In the genomic region with DNA sequence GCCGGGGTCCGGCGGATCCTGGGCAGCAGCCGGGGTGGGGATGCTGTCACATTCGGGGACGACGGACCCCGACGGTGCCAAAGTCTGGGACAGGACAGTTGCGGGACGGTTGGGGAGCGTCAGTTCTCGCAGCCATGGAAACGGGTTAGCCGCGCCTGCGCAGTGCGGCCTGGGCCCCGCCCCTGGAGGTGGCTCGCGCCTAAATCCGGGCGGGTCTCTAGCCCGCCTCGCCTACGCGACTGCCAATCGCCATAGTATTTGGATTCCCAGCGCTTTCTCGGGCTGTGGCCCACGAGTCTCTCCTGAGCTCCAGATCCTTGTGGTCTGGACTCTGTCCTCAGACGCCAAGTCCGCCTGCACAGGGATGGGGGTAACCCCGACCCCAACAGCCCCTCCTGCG, we compare ENCODE assay signal across 8 cellular contexts. TPM values are rescaled to one million over a fixed set of nuclear protein-coding genes. Genes with fewer than 3 reads are reported as not detected.
A peak's percentile ranks its signal among the peaks of the same experiment; 100 is the strongest.
DNase-seq lines count a peak whose midpoint lies in the region; ATAC-seq and TF ChIP-seq lines count a peak whose summit lies in the region.

A gene (minus strand): TSS at position 147 of the 400 bp plus-strand sequence. CDS start 153 bp downstream, outside the sequence.

- no peak for TF ChIP-seq CTCF in lower lobe of right lung (IDR thresholded peaks at IDR 0.05)

- peak; percentile 82 for DNase-seq in Karpas-422
- DNase-seq in activated CD4-positive, alpha-beta T cell treated with anti-CD3 and anti-CD28 coated beads for 48 hours: peak; percentile 87
- peak; percentile 84 for DNase-seq in lower lobe of right lung
- DNase-seq in stimulated activated CD8-positive, alpha-beta memory T cell treated with anti-CD3 and anti-CD28 coated beads, Interleukin-15, amount 100 ng/mL, for 4 hours (ENCODE audit: low read depth in 2 of 2): peak; percentile 35 to 44

- peak within 1 kb of the TSS; percentile 31 to 62 (median 48); a peak in 19 of 20 replicates for H3K4me3 ChIP-seq in BLaER1 treated with 17β-estradiol and CSF1 and Interleukin-3, amounts not matched to agents 10 nM and 100 nM
- peak within 1 kb of the TSS; percentile 36; the same call in 1 of the 2 replicates for H3K4me3 ChIP-seq in Karpas-422 (ENCODE audit: low read length)
- peak within 1 kb of the TSS; percentile 49 for H3K4me3 ChIP-seq in lower lobe of right lung

- H3K27me3 Mint-ChIP-seq in dendritic cell treated with granulocyte-macrophage colony-stimulating factor and Interleukin-4, amounts not matched to agents 40 ng/mL and 50 ng/mL, for 4 days: no peaks in the 10 kb centered on the region

- H3K9me2 ChIP-seq in Karpas-422 (replicated peaks; ENCODE audit: insufficient read depth, low read length): no peaks in the 10 kb centered on the region

- H3K9me3 ChIP-seq in BLaER1 treated with 17β-estradiol and CSF1 and Interleukin-3, amounts not matched to agents 10 nM and 100 nM (replicated peaks in 1 of 11): no peaks in the 10 kb centered on the region
- H3K9me3 ChIP-seq in Karpas-422 (ENCODE audit: low read length) (no peaks in the 10 kb centered on the region), lower lobe of right lung (no peaks in the 10 kb centered on the region)

- peaks cover 23% of the 10 kb centered on the region for H3K36me3 Mint-ChIP-seq in dendritic cell treated with granulocyte-macrophage colony-stimulating factor and Interleukin-4, amounts not matched to agents 40 ng/mL and 50 ng/mL, for 4 days (ENCODE audit: low read depth)

- no peak within 1 kb of the TSS for H2AFZ ChIP-seq in Karpas-422 (ENCODE audit: low read length)

- ATAC-seq in lower lobe of right lung (peak; percentile 41 to 55), GM19023 (IDR thresholded peaks at IDR 0.05; ENCODE audit: unreplicated experiment) (no peak), HG02759 (IDR thresholded peaks at IDR 0.05; ENCODE audit: unreplicated experiment) (no peak)

- H3K4me1 ChIP-seq in BLaER1 treated with 17β-estradiol and CSF1 and Interleukin-3, amounts not matched to agents 10 nM and 100 nM: peaks cover 57 to 94% (median 76%) of the 10 kb centered on the region in 10 experiments
- H3K4me1 ChIP-seq in Karpas-422 (ENCODE audit: low read length) (peaks cover 38% of the 10 kb centered on the region), lower lobe of right lung (peaks cover 51% of the 10 kb centered on the region)

- H3K9me3 Mint-ChIP-seq in dendritic cell treated with granulocyte-macrophage colony-stimulating factor and Interleukin-4, amounts not matched to agents 40 ng/mL and 50 ng/mL, for 4 days: no peaks in the 10 kb centered on the region

- H3K27me3 ChIP-seq in BLaER1 treated with 17β-estradiol and CSF1 and Interleukin-3, amounts not matched to agents 10 nM and 100 nM: peaks cover 0 to 32% (median 15%) of the 10 kb centered on the region in 11 experiments; a peak in 14 of 22 replicates
- H3K27me3 ChIP-seq in Karpas-422 (ENCODE audit: low read length) (no peaks in the 10 kb centered on the region), lower lobe of right lung (ENCODE audit: low read depth) (no peaks in the 10 kb centered on the region)

- H3K27ac Mint-ChIP-seq in dendritic cell treated with granulocyte-macrophage colony-stimulating factor and Interleukin-4, amounts not matched to agents 40 ng/mL and 50 ng/mL, for 4 days: peak within 1 kb of the TSS; percentile 85

- H3K9ac ChIP-seq in BLaER1 treated with 17β-estradiol and CSF1 and Interleukin-3, amounts not matched to agents 10 nM and 100 nM: peak within 1 kb of the TSS; percentile 36 to 67 (median 62); a peak in 20 of 22 replicates
- H3K9ac ChIP-seq in Karpas-422 (ENCODE audit: low read length): no peak within 1 kb of the TSS

- H3K79me2 ChIP-seq in Karpas-422 (ENCODE audit: low read length): peaks cover 15% of the 10 kb centered on the region

- intact Hi-C loops in dendritic cell treated with granulocyte-macrophage colony-stimulating factor and Interleukin-4, amounts not matched to agents 40 ng/mL and 50 ng/mL, for 4 days (cut with micrococcal nuclease): loop anchor here (5.0 kb wide), 2 partner anchors 92 to 267 kb away; a partner anchor contains a TSS
- intact Hi-C loops in lower lobe of right lung (cut with DNase I): no loop called here

- peaks cover 0 to 22% (median 18%) of the 10 kb centered on the region in 11 experiments; a peak in 19 of 22 replicates for H3K36me3 ChIP-seq in BLaER1 treated with 17β-estradiol and CSF1 and Interleukin-3, amounts not matched to agents 10 nM and 100 nM
- H3K36me3 ChIP-seq in Karpas-422 (ENCODE audit: insufficient read depth, low read length): no peaks in the 10 kb centered on the region
- H3K36me3 ChIP-seq in lower lobe of right lung: peaks cover 16% of the 10 kb centered on the region

- peaks cover 0 to 13% (median 0%) of the 10 kb centered on the region in 11 experiments; a peak in 5 of 22 replicates for H4K20me1 ChIP-seq in BLaER1 treated with 17β-estradiol and CSF1 and Interleukin-3, amounts not matched to agents 10 nM and 100 nM
- H4K20me1 ChIP-seq in Karpas-422 (ENCODE audit: insufficient read depth, low read depth, low read length): no peaks in the 10 kb centered on the region

- peak within 1 kb of the TSS; percentile 86 to 97 (median 93) for H3K4me2 ChIP-seq in BLaER1 treated with 17β-estradiol and CSF1 and Interleukin-3, amounts not matched to agents 10 nM and 100 nM
- H3K4me2 ChIP-seq in Karpas-422 (ENCODE audit: low read depth, low read length, poor library complexity, severe bottlenecking): peak within 1 kb of the TSS; percentile 45

- H3K4me1 Mint-ChIP-seq in dendritic cell treated with granulocyte-macrophage colony-stimulating factor and Interleukin-4, amounts not matched to agents 40 ng/mL and 50 ng/mL, for 4 days (ENCODE audit: low read depth): peaks cover 88% of the 10 kb centered on the region

- peak within 1 kb of the TSS; percentile 88 for H3K4me3 Mint-ChIP-seq in dendritic cell treated with granulocyte-macrophage colony-stimulating factor and Interleukin-4, amounts not matched to agents 40 ng/mL and 50 ng/mL, for 4 days

- peak within 1 kb of the TSS in 6 of 11 experiments; percentile 4 to 64 (median 50); a peak in 10 of 22 replicates for H3K27ac ChIP-seq in BLaER1 treated with 17β-estradiol and CSF1 and Interleukin-3, amounts not matched to agents 10 nM and 100 nM
- H3K27ac ChIP-seq in Karpas-422 (ENCODE audit: low read length) (no peak within 1 kb of the TSS), lower lobe of right lung (peak within 1 kb of the TSS; percentile 59)

RNA-seq across cellular contexts. Expression of the gene that starts here (rescaled TPM):
- total RNA-seq in Karpas-422 (2014; rRNA removed; shearing (Covaris generic); ENCODE audit: low replicate concordance): 1.3 and 1.4 TPM in 2 replicates
- 32.8 TPM for total RNA-seq in lower lobe of right lung

Comparison
In these comparisons a context has a peak if more than half of its experiments do, and no peak if none do; other contexts are left out.
1. RNA of the gene that starts here (total RNA-seq): 32.8 TPM in lower lobe of right lung (single experiment); 1.3 to 1.4 TPM in Karpas-422; every median in the first group is over 10 times any median in the second.
2. ATAC-seq: peak in lower lobe of right lung (2 of 2); none in GM19023 (single experiment) and HG02759 (single experiment).
3. Peak in every context shown above with its lines, with median percentiles within 50 percentile points of each other: H3K4me3 ChIP-seq and DNase-seq.